ENCODE assay signal across 12 cellular contexts in the genomic region with DNA sequence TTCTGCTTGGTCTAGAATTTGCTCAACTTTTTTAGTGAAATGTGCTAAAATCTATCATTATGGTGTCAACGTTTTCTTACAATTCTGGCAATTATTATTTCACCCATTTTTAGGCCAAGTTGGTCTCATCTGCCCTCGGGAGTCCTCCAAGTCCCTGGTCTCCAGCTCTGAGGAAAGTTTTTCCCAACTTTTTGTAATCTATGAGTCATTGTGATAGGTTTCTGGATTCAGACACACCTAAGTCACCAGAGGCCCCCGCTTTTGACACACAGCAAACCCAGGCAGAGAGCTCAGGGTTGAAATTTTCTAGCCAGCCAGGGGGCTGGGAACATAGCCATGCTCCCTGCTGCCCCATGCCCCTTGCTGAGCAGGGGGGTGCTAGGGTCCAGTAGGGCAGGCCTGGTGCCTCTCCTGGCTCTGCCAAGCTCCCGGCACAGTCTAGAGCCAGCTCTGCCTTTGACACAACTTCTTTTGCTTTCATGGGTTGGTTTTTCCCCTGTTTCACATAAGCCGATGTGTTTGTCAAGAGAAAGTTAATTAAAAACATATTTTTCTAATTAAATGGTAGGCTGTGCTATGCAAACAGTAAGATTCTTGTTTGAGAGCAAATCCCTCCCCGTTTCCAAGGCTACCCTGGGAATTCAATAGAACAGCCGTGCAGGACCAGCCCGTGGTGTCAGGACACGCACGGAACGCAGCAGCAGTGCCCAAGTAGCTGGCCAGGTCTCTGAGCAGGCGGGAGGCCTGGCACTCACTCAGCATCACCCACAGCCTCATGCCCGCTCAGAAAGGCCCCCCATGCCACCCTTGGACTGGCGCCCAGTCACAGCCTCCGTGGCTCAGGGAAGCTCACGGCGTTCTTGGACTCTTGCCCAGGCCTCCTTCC. TPM values are rescaled to one million over a fixed set of nuclear protein-coding genes. Genes with fewer than 3 reads are reported as not detected.
DNase-seq lines count a peak whose midpoint lies in the region; TF ChIP-seq lines count a peak whose summit lies in the region.
"Had no signal": no experiment of that assay in that cellular context is flagged by ENCODE, and none has a peak within 500 bp of the region (broad histone marks: within the 10 kb centered on the region; RNA-seq: fewer than 3 reads in every experiment).

No MANE protein-coding gene starts in this region.

- H3K9me3 Mint-ChIP-seq in H9: no peaks in the 10 kb centered on the region

- TF ChIP-seq CTCF in BJ (IDR thresholded peaks at IDR 0.05; ENCODE audit: insufficient read depth, low read depth, low read length): no peak
- no peak for TF ChIP-seq CTCF in H9 (conservative IDR thresholded peaks at IDR 0.05)

- CTCF ChIA-PET in BJ (lab: Yijun Ruan, JAX): interaction anchor here (2.0 kb wide), 1 partner anchor 11 kb away, joined by 6 read pairs; no protein-coding TSS in a partner anchor

- no peak overlapping the region for H3K4me3 Mint-ChIP-seq in H9

- H2BK12ac ChIP-seq in H9 (ENCODE audit: insufficient read length, low read depth, low read length): no peak overlapping the region

- H3K36me3 ChIP-seq in BJ (ENCODE audit: control insufficient read depth, insufficient read depth, low read length): no peaks in the 10 kb centered on the region
- H3K36me3 ChIP-seq: cardiac muscle cell, thoracic aorta had no signal

- H3K4ac ChIP-seq in H9 (ENCODE audit: low read depth, low read length): no peak overlapping the region

- no peak overlapping the region for H3K27ac ChIP-seq in H9 (ENCODE audit: insufficient read length, low read depth, low read length)
- H3K27ac ChIP-seq: cardiac muscle cell, thoracic aorta had no signal

- no peaks in the 10 kb centered on the region; a peak in 1 of 7 replicates for H3K36me3 Mint-ChIP-seq in H9 (ENCODE audit: insufficient read depth in 1 of 3, low read depth in 3 of 3)

- H2BK20ac ChIP-seq in H9 (ENCODE audit: low read depth, low read length, poor library complexity, severe bottlenecking): no peak overlapping the region

- H2AFZ ChIP-seq in H9 (ENCODE audit: low read length): no peak overlapping the region

- H3K4me2 ChIP-seq in H9 (ENCODE audit: insufficient read depth, insufficient read length, low read length): no peak overlapping the region

- H3K9ac ChIP-seq in H9 (ENCODE audit: extremely low read depth, insufficient read length, low read length): no peak overlapping the region

- no CpG with 5 or more reads among the region's 17 CpGs for WGBS in H9 (ENCODE audit: extremely low coverage, insufficient read length, low lambda C conversion rate)

- H2BK15ac ChIP-seq in H9 (ENCODE audit: low read depth, low read length): no peak overlapping the region

- H2AK5ac ChIP-seq in H9 (ENCODE audit: insufficient read length, low read length): no peak overlapping the region

- no peak overlapping the region for H3K14ac ChIP-seq in H9 (ENCODE audit: insufficient read depth, low read length)

- H3K4me1 ChIP-seq in H9 (ENCODE audit: insufficient read depth, low read length): no peaks in the 10 kb centered on the region

- H4K91ac ChIP-seq in H9 (ENCODE audit: insufficient read length, low read depth, low read length): no peak overlapping the region

- H3K27ac Mint-ChIP-seq in H9: no peak overlapping the region; a peak in 1 of 7 replicates

- DNase-seq in BJ (ENCODE audit: low read depth): peak; percentile 26
- peak; percentile 8 for DNase-seq in NCI-H446 treated with DMSO at 0.1 percent for 48 hours (lab: John Stamatoyannopoulos, UW)
- DNase-seq in fibroblast of gingiva (ENCODE audit: low read depth): peak; percentile 98
- DNase-seq in nucleus accumbens (lab: John Stamatoyannopoulos, UW): peak in 40 of 56 donors; percentile 15 to 76 (median 46)
- DNase-seq in DMS 273 treated with DMSO at 0.1 percent for 48 hours (lab: John Stamatoyannopoulos, UW): no peak
- no peak for DNase-seq in stimulated activated naive CD4-positive, alpha-beta T cell treated with Interleukin-2 at 50 U/mL for 16 hours (lab: John Stamatoyannopoulos, UW)
- no peak for DNase-seq in H9
- DNase-seq in activated CD4-positive, CD25-positive, alpha-beta regulatory T cell treated with anti-CD3 and anti-CD28 coated beads, Interleukin-2, amount 50 U/mL, for 72 hours: no peak
- DNase-seq: Karpas-422; NK-92 treated with Interleukin-12 subunit alpha and Interleukin-12 subunit beta, amount 100 ng/mL, for 24 hours had no signal

- H3K79me1 ChIP-seq in H9 (ENCODE audit: insufficient read depth, low read depth, low read length, poor library complexity, severe bottlenecking): no peaks in the 10 kb centered on the region

- H2BK120ac ChIP-seq in H9 (ENCODE audit: low read depth, low read length, poor library complexity, severe bottlenecking): no peak overlapping the region

- no peak overlapping the region for H3K18ac ChIP-seq in H9 (ENCODE audit: insufficient read length, low read depth, low read length)

- no peaks in the 10 kb centered on the region for H4K20me1 ChIP-seq in H9 (ENCODE audit: control insufficient read depth, insufficient read depth, insufficient read length)

- no peak overlapping the region for H3T11ph ChIP-seq in H9 (ENCODE audit: low read length)

- no peaks in the 10 kb centered on the region for H3K23me2 ChIP-seq in H9 (ENCODE audit: insufficient read length, low read depth, low read length, poor library complexity, severe bottlenecking)

- H3K79me2 ChIP-seq in H9 (ENCODE audit: insufficient read depth, low read length): no peaks in the 10 kb centered on the region

- H3K56ac ChIP-seq in H9 (ENCODE audit: insufficient read length, low read depth, low read length): no peak overlapping the region

- no peaks in the 10 kb centered on the region for H3K4me1 Mint-ChIP-seq in H9

- H4K8ac ChIP-seq in H9 (replicated peaks; ENCODE audit: insufficient read length, low read depth, low read length): no peak overlapping the region

- no peak overlapping the region for H3K23ac ChIP-seq in H9 (ENCODE audit: insufficient read length, low read depth, low read length)

- peaks cover 5% of the 10 kb centered on the region for H3K27me3 ChIP-seq in BJ (ENCODE audit: control insufficient read depth, insufficient read depth, low read length)
- H3K27me3 ChIP-seq in H9 (ENCODE audit: insufficient read depth, low read length): no peaks in the 10 kb centered on the region

- H3K9me3 ChIP-seq in H9 (ENCODE audit: control insufficient read depth, low read depth, low read length): no peaks in the 10 kb centered on the region
- H3K9me3 ChIP-seq: thoracic aorta had no signal

- no peak overlapping the region for H2BK5ac ChIP-seq in H9 (ENCODE audit: insufficient read length, low read length)

- no peak overlapping the region for H3K4me3 ChIP-seq in BJ (ENCODE audit: low read depth, low read length)
- H3K4me3 ChIP-seq: cardiac muscle cell, thoracic aorta had no signal

- peaks cover 24% of the 10 kb centered on the region for H3K27me3 Mint-ChIP-seq in H9 (ENCODE audit: low read depth)

- POLR2A ChIA-PET in BJ (lab: Charles Lee): no interaction called here

- H4K5ac ChIP-seq in H9 (ENCODE audit: insufficient read length, low read depth, low read length): no peak overlapping the region

RNA-seq across cellular contexts. Expression of gene SNED1, which starts 25.5 kb away (rescaled TPM):
- 1.8 and 3.9 TPM in 2 replicates for polyA plus RNA-seq in BJ (2011; rRNA removed)
- polyA minus RNA-seq in BJ (2011; rRNA and poly(A)+ RNA removed): 7.1 and 7.7 TPM in 2 replicates
- 1.8 and 2.5 TPM in 2 replicates for total RNA-seq in H9 (2021)

Comparison
In these comparisons a context has a peak if more than half of its experiments do, and no peak if none do; other contexts are left out.
1. DNase-seq: peak in BJ (single experiment), NCI-H446 treated with DMSO at 0.1 percent for 48 hours (single experiment), fibroblast of gingiva (single experiment) and nucleus accumbens (40 of 56); none in DMS 273 treated with DMSO at 0.1 percent for 48 hours (single experiment), stimulated activated naive CD4-positive, alpha-beta T cell treated with Interleukin-2 at 50 U/mL for 16 hours (single experiment), H9 (single experiment) and activated CD4-positive, CD25-positive, alpha-beta regulatory T cell treated with anti-CD3 and anti-CD28 coated beads, Interleukin-2, amount 50 U/mL, for 72 hours (single experiment).